10 cellular contexts compared by ENCODE assay signal in genomic region chr19:18046066-18046718, GRCh38. TPM values are rescaled to one million over a fixed set of nuclear protein-coding genes. Genes with fewer than 3 reads are reported as not detected.
DNase-seq lines count a peak whose midpoint lies in the region; ATAC-seq and TF ChIP-seq lines count a peak whose summit lies in the region.
"Had no signal": no experiment of that assay in that cellular context is flagged by ENCODE, and none has a peak within 500 bp of the region (broad histone marks: within the 10 kb centered on the region; RNA-seq: fewer than 3 reads in every experiment).

No MANE protein-coding gene starts in this region.

- DNase-seq in DMS 273 (lab: John Stamatoyannopoulos, UW; ENCODE audit: unreplicated experiment) (peak; percentile 60), DMS 273 treated with DMSO at 0.1 percent for 48 hours (lab: John Stamatoyannopoulos, UW) (no peak), PC-3 (peak; percentile 92), esophagus muscularis mucosa (ENCODE audit: extremely low spot score) (no peak), GM23338 (ENCODE audit: low spot score) (no peak), mesothelial cell of epicardium (ENCODE audit: low spot score in 2 of 2, unreplicated experiment in 2 of 2) (no peak)
- DNase-seq in stimulated activated CD4-positive, alpha-beta T cell treated with anti-CD3 and anti-CD28 coated beads, Interleukin-4, amount 100 ng/mL, for 24 hours: peak; percentile 34

- H3K9me3 ChIP-seq in PC-3 (ENCODE audit: low read length): no peaks in the 10 kb centered on the region; the same call in 1 of the 2 replicates
- peaks cover 0 to 1% (median 0%) of the 10 kb centered on the region in 4 donors for H3K9me3 ChIP-seq in esophagus muscularis mucosa
- H3K9me3 ChIP-seq: uterus had no signal

- H3K4me2 ChIP-seq in PC-3 (ENCODE audit: low read length): no peak overlapping the region
- H3K4me2 ChIP-seq in GM23338: no peak overlapping the region

- H3K9me3 Mint-ChIP-seq in GM23338: no peaks in the 10 kb centered on the region; the same call in 2 of the 3 replicates
- no peaks in the 10 kb centered on the region for H3K9me3 Mint-ChIP-seq in mesothelial cell of epicardium

- H3K27me3 Mint-ChIP-seq in GM23338 (ENCODE audit: insufficient read depth, low read depth, poor library complexity) (peaks cover 13% of the 10 kb centered on the region), mesothelial cell of epicardium (ENCODE audit: low read depth) (peaks cover 28% of the 10 kb centered on the region)

- BruUV-seq in PC-3 (replicated peaks; lab: Mats Ljungman, UMichigan): no TSS peak

- POLR2A ChIA-PET in PC-3 (lab: Charles Lee; ENCODE audit: unreplicated experiment): no interaction called here

- no peak for TF ChIP-seq CTCF in PC-3 (conservative IDR thresholded peaks at IDR 0.05; ENCODE audit: low read depth, low read length)
- no peak for TF ChIP-seq CTCF in esophagus muscularis mucosa (IDR thresholded peaks at IDR 0.05)
- TF ChIP-seq CTCF in GM23338 (conservative IDR thresholded peaks at IDR 0.05; ENCODE audit: low read depth in 2 of 2): no peak
- no peak for TF ChIP-seq CTCF in mesothelial cell of epicardium (IDR thresholded peaks at IDR 0.05; ENCODE audit: unreplicated experiment)

- CTCF ChIA-PET in PC-3 (lab: Charles Lee): interaction anchor here (0.6 kb wide), 2 partner anchors 67 to 741 kb away, joined by 3 read pairs; no protein-coding TSS in a partner anchor

- no peaks in the 10 kb centered on the region for H3K79me2 ChIP-seq in PC-3 (ENCODE audit: low read length)
- no peaks in the 10 kb centered on the region for H3K79me2 ChIP-seq in GM23338 (replicated peaks; ENCODE audit: insufficient read depth)

- no peak for TF ChIP-seq EP300 in esophagus muscularis mucosa (IDR thresholded peaks at IDR 0.05)

- H3K27ac Mint-ChIP-seq in GM23338 (no peak overlapping the region), mesothelial cell of epicardium (no peak overlapping the region)

- H3K36me3 ChIP-seq in PC-3 (ENCODE audit: low read depth, low read length): no peaks in the 10 kb centered on the region
- no peaks in the 10 kb centered on the region for H3K36me3 ChIP-seq in esophagus muscularis mucosa
- H3K36me3 ChIP-seq in GM23338 (ENCODE audit: insufficient read depth): no peaks in the 10 kb centered on the region
- H3K36me3 ChIP-seq: uterus had no signal

- H3K36me3 Mint-ChIP-seq in GM23338 (ENCODE audit: low read depth) (no peaks in the 10 kb centered on the region; the same call in 2 of the 3 replicates), mesothelial cell of epicardium (no peaks in the 10 kb centered on the region)

- intact Hi-C loops in PC-3 (cut with micrococcal nuclease) (no loop called here), esophagus muscularis mucosa (cut with DNase I) (no loop called here)

- H3F3A ChIP-seq in PC-3 (ENCODE audit: low read length, unreplicated experiment) (no peaks in the 10 kb centered on the region), GM23338 (replicated peaks; ENCODE audit: low read depth) (no peaks in the 10 kb centered on the region)

- H3K27me3 ChIP-seq in PC-3 (ENCODE audit: low read length): no peaks in the 10 kb centered on the region
- no peaks in the 10 kb centered on the region for H3K27me3 ChIP-seq in esophagus muscularis mucosa
- H3K27me3 ChIP-seq in GM23338 (ENCODE audit: insufficient read depth): no peaks in the 10 kb centered on the region
- H3K27me3 ChIP-seq: uterus had no signal

- no peaks in the 10 kb centered on the region for H3K9me2 ChIP-seq in PC-3 (replicated peaks; ENCODE audit: low read length)
- no peaks in the 10 kb centered on the region for H3K9me2 ChIP-seq in GM23338 (ENCODE audit: insufficient read depth)

- ATAC-seq in PC-3 (peak; percentile 81), GM23338 (no peak), HG03571 (IDR thresholded peaks at IDR 0.05; ENCODE audit: unreplicated experiment) (no peak)

- H4K20me1 ChIP-seq in PC-3 (ENCODE audit: low read length): no peaks in the 10 kb centered on the region
- no peaks in the 10 kb centered on the region for H4K20me1 ChIP-seq in GM23338 (replicated peaks; ENCODE audit: insufficient read depth)

- H3K27ac ChIP-seq in PC-3 (ENCODE audit: low read length) (peak overlapping the region; percentile 67), esophagus muscularis mucosa (replicated peaks in 1 of 4) (peak overlapping the region; percentile 11 to 69 (median 56)), GM23338 (ENCODE audit: low read depth) (no peak overlapping the region)
- H3K27ac ChIP-seq: 22Rv1 had no signal

- H2AFZ ChIP-seq in PC-3 (ENCODE audit: low read length) (0 out of 2 replicates have a peak overlapping the region, but pooled peaks have one; percentile 28), GM23338 (no peak overlapping the region)

- TF ChIP-seq POLR2A in esophagus muscularis mucosa (IDR thresholded peaks at IDR 0.05; ENCODE audit: low read depth): no peak

- H3K9ac ChIP-seq in PC-3 (ENCODE audit: low read length): peak overlapping the region; percentile 45; the same call in 1 of the 2 replicates

- no peak overlapping the region for H3K4me3 ChIP-seq in PC-3 (ENCODE audit: low read length)
- no peak overlapping the region for H3K4me3 ChIP-seq in esophagus muscularis mucosa
- H3K4me3 ChIP-seq in GM23338: no peak overlapping the region
- H3K4me3 ChIP-seq: uterus had no signal

- H3K4me3 Mint-ChIP-seq in GM23338: no peak overlapping the region
- no peak overlapping the region for H3K4me3 Mint-ChIP-seq in mesothelial cell of epicardium

- peaks cover 22% of the 10 kb centered on the region for H3K4me1 ChIP-seq in PC-3 (ENCODE audit: insufficient read depth, low read length)
- peaks cover 35 to 50% (median 46%) of the 10 kb centered on the region in 4 donors for H3K4me1 ChIP-seq in esophagus muscularis mucosa
- no peaks in the 10 kb centered on the region for H3K4me1 ChIP-seq in GM23338 (ENCODE audit: insufficient read depth)
- H3K4me1 ChIP-seq: uterus had no signal

- 71% methylated on average over 11 of the region's 14 CpGs for WGBS in esophagus muscularis mucosa

- H3K4me1 Mint-ChIP-seq in GM23338: peaks cover 7% of the 10 kb centered on the region; the same call in 2 of the 3 replicates
- peaks cover 4% of the 10 kb centered on the region for H3K4me1 Mint-ChIP-seq in mesothelial cell of epicardium

TF ChIP-seq in GM23338, 12 proteins besides CTCF, POLR2A, EP300 and RAD21 (continues in another document):
- TF ChIP-seq NANOG (IDR thresholded peaks at IDR 0.05; ENCODE audit: borderline replicate concordance): no peak
- TF ChIP-seq REST (IDR thresholded peaks at IDR 0.05; ENCODE audit: unreplicated experiment): no peak
- TF ChIP-seq STAT1 (IDR thresholded peaks at IDR 0.05; ENCODE audit: unreplicated experiment): no peak
- TF ChIP-seq POLR2AphosphoS5 (IDR thresholded peaks at IDR 0.05; ENCODE audit: low read depth): no peak
- no peak for TF ChIP-seq ETS1 (IDR thresholded peaks at IDR 0.05)
- TF ChIP-seq JUNB (IDR thresholded peaks at IDR 0.05; ENCODE audit: unreplicated experiment): no peak
- TF ChIP-seq EZH2phosphoT487 (IDR thresholded peaks at IDR 0.05; ENCODE audit: unreplicated experiment): no peak

RNA-seq across cellular contexts. Expression of gene ARRDC2, which starts 38.2 kb away (rescaled TPM):
- 27.7 and 38.5 TPM in 2 replicates for total RNA-seq in PC-3 (2014; rRNA removed)
- 10 to 100 TPM; 30.6 to 69.2 (median 62.5) TPM for total RNA-seq in esophagus muscularis mucosa
- total RNA-seq in GM23338 (2014; rRNA removed; shearing (Covaris generic)): 7.1 and 18.7 TPM in 2 replicates
- 2.4 and 3.2 TPM in 2 replicates for polyA plus RNA-seq in GM23338 (2016; fragmentation: Nextera tagmentation; extraction: Ambion mirVana)
- total RNA-seq in mesothelial cell of epicardium: 2.9 to 4.0 TPM (median 2.9 TPM) in 3 replicates

RNA-seq across cellular contexts. Expression of gene IL12RB1, which starts 40.5 kb away (rescaled TPM):
- total RNA-seq in PC-3 (2014; rRNA removed) (not detected in 2 replicates), esophagus muscularis mucosa (1 to 10 TPM in 1 of 4 donors, under 1 TPM in 3; 0.42 to 2.0 (median 0.83) TPM), mesothelial cell of epicardium (not detected in 3 replicates)
- total RNA-seq in GM23338 (2014; rRNA removed; shearing (Covaris generic)): not detected in 2 replicates
- not detected in 2 replicates for polyA plus RNA-seq in GM23338 (2016; fragmentation: Nextera tagmentation; extraction: Ambion mirVana)

RNA-seq across cellular contexts. Expression of gene MAST3, which starts 51.4 kb away (rescaled TPM):
- total RNA-seq in PC-3 (2014; rRNA removed) (6.7 and 8.1 TPM in 2 replicates), esophagus muscularis mucosa (1 to 10 TPM; 5.0 to 8.5 (median 6.4) TPM), mesothelial cell of epicardium (15.0 to 17.0 TPM (median 16.0 TPM) in 3 replicates)
- 8.8 and 9.9 TPM in 2 replicates for total RNA-seq in GM23338 (2014; rRNA removed; shearing (Covaris generic))
- 5.6 and 6.3 TPM in 2 replicates for polyA plus RNA-seq in GM23338 (2016; fragmentation: Nextera tagmentation; extraction: Ambion mirVana)

Comparison
In these comparisons a context has a peak if more than half of its experiments do, and no peak if none do; other contexts are left out.
1. DNase-seq: peak in DMS 273 (single experiment), PC-3 (single experiment) and stimulated activated CD4-positive, alpha-beta T cell treated with anti-CD3 and anti-CD28 coated beads, Interleukin-4, amount 100 ng/mL, for 24 hours (single experiment); none in DMS 273 treated with DMSO at 0.1 percent for 48 hours (single experiment), esophagus muscularis mucosa (single experiment), GM23338 (single experiment) and mesothelial cell of epicardium (0 of 2).